Comparison of ENCODE assay signal across 14 cellular contexts in the genomic region with DNA sequence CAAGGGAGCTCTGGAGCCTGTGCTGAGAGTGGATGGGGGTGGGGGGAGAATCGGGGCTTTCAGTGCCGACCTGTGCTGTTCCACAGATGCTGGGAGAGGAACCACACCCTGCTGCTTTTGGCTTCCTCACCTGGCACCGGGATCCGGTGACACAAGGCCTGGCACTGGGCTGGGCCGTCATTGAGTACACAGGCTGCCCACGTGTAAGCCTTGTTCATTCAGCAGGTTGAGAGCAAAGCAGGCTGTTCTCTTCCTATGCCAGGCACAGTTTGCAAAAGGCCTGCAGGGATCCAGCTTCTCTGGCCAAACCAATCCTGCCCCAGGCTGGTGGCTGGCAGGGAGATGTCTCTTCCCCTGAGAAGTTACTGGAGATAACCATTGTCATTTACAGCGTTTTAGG. TPM values are rescaled to one million over a fixed set of nuclear protein-coding genes. Genes with fewer than 3 reads are reported as not detected.
DNase-seq lines count a peak whose midpoint lies in the region; ATAC-seq, FAIRE-seq and TF ChIP-seq lines count a peak whose summit lies in the region.
"Had no signal": no experiment of that assay in that cellular context is flagged by ENCODE, and none has a peak within 500 bp of the region (broad histone marks: within the 10 kb centered on the region; RNA-seq: fewer than 3 reads in every experiment).

No MANE protein-coding gene starts in this region.

- POLR2A ChIA-PET in PC-3 (lab: Charles Lee; ENCODE audit: unreplicated experiment) = no interaction called here

- no peak overlapping the region for H2AFZ ChIP-seq in PC-3 (ENCODE audit: low read length)
- H2AFZ ChIP-seq in parathyroid adenoma = no peak overlapping the region

- no TSS peak for BruUV-seq in PC-3 (replicated peaks; lab: Mats Ljungman, UMichigan)

- peak overlapping the region; percentile 40 for H3K27ac ChIP-seq in C4-2B
- peak overlapping the region; percentile 56 for H3K27ac ChIP-seq in PC-3 (ENCODE audit: low read length)
- H3K27ac ChIP-seq in cardiac muscle cell = peak overlapping the region; percentile 78
- H3K27ac ChIP-seq in parathyroid adenoma = peak overlapping the region; percentile 3

- H3K9me3 ChIP-seq in PC-3 (ENCODE audit: low read length) (no peaks in the 10 kb centered on the region), cardiac muscle cell (ENCODE audit: low read depth) (no peaks in the 10 kb centered on the region), parathyroid adenoma (ENCODE audit: control insufficient read depth, low read length) (no peaks in the 10 kb centered on the region)

- no peak for FAIRE-seq in frontal cortex (lab: Jason Lieb, UNC)
- FAIRE-seq in D721Med (lab: Jason Lieb, UNC) = no peak
- FAIRE-seq: TTC549 had no signal

- DNase-seq in PC-3 = peak; percentile 83
- no peak for DNase-seq in cardiac muscle cell (ENCODE audit: low read depth in 1 of 2, low spot score in 1 of 2)
- no peak for DNase-seq in frontal cortex (ENCODE audit: low spot score in 2 of 2)
- DNase-seq in D721Med (ENCODE audit: insufficient read length, low spot score) = no peak
- no peak for DNase-seq in ecto neural progenitor cell (ENCODE audit: low spot score)
- DNase-seq: activated naive CD8-positive, alpha-beta T cell treated with anti-CD3 and anti-CD28 coated beads for 36 hours; cortex of kidney; EL; H7; NCI-H345 had no signal

- peaks cover 3% of the 10 kb centered on the region; the same call in 1 of the 2 replicates for H4K20me1 ChIP-seq in PC-3 (ENCODE audit: low read length)

- intact Hi-C loops in PC-3 (cut with micrococcal nuclease) = no loop called here

- H3F3A ChIP-seq in PC-3 (ENCODE audit: low read length, unreplicated experiment) = peaks cover 5% of the 10 kb centered on the region

- H3K36me3 ChIP-seq in PC-3 (ENCODE audit: low read depth, low read length) (peaks cover 41% of the 10 kb centered on the region), cardiac muscle cell (peaks cover 19% of the 10 kb centered on the region), parathyroid adenoma (ENCODE audit: control insufficient read depth, insufficient read depth, low read length) (no peaks in the 10 kb centered on the region)

- no peaks in the 10 kb centered on the region for H3K9me2 ChIP-seq in PC-3 (replicated peaks; ENCODE audit: low read length)

- peaks cover 15% of the 10 kb centered on the region for H3K4me1 ChIP-seq in PC-3 (ENCODE audit: insufficient read depth, low read length)
- H3K4me1 ChIP-seq in cardiac muscle cell (ENCODE audit: low read depth) = peaks cover 13% of the 10 kb centered on the region
- peaks cover 8% of the 10 kb centered on the region for H3K4me1 ChIP-seq in parathyroid adenoma

- H3K4me3 ChIP-seq in PC-3 (ENCODE audit: low read length) (no peak overlapping the region), cardiac muscle cell (no peak overlapping the region), parathyroid adenoma (ENCODE audit: low read depth, low read length) (no peak overlapping the region)

- ATAC-seq in PC-3 = peak; percentile 82
- ATAC-seq in GM21367 (IDR thresholded peaks at IDR 0.05; ENCODE audit: unreplicated experiment) = no peak

- H3K9ac ChIP-seq in PC-3 (ENCODE audit: low read length) (peak overlapping the region; percentile 31), parathyroid adenoma (no peak overlapping the region)

- H3K79me2 ChIP-seq in PC-3 (ENCODE audit: low read length) (peaks cover 36% of the 10 kb centered on the region; the same call in 1 of the 2 replicates), parathyroid adenoma (peaks cover 50% of the 10 kb centered on the region)

- TF ChIP-seq CTCF in C4-2B (conservative IDR thresholded peaks at IDR 0.05) (no peak), PC-3 (conservative IDR thresholded peaks at IDR 0.05; ENCODE audit: low read depth, low read length) (no peak), cardiac muscle cell (IDR thresholded peaks at IDR 0.05; ENCODE audit: low read depth, low read length) (no peak), parathyroid adenoma (IDR thresholded peaks at IDR 0.05) (no peak), D721Med (IDR thresholded peaks at IDR 0.05; ENCODE audit: insufficient read depth, missing control alignments) (no peak)

- CTCF ChIA-PET in PC-3 (lab: Charles Lee) = no interaction called here

- H3K4me2 ChIP-seq in PC-3 (ENCODE audit: low read length) (peak overlapping the region; percentile 40; the same call in 1 of the 2 replicates), parathyroid adenoma (ENCODE audit: low read length) (no peak overlapping the region)

- H3K27me3 ChIP-seq in PC-3 (ENCODE audit: low read length) (no peaks in the 10 kb centered on the region), cardiac muscle cell (no peaks in the 10 kb centered on the region), parathyroid adenoma (ENCODE audit: control insufficient read depth, insufficient read depth, low read length) (no peaks in the 10 kb centered on the region)

RNA-seq across cellular contexts. Expression of gene TRIB2, which starts 17.1 kb away (rescaled TPM):
- total RNA-seq in PC-3 (2014; rRNA removed) (35.2 and 51.8 TPM in 2 replicates), cardiac muscle cell (68.4 and 73.2 TPM in 2 replicates), frontal cortex (82.7 TPM)
- 42.3 and 62.9 TPM in 2 replicates for polyA plus RNA-seq in cardiac muscle cell

Comparison
In these comparisons a context has a peak if more than half of its experiments do, and no peak if none do; other contexts are left out.
1. H3K27ac ChIP-seq: peak in every context shown above with its lines; median percentile 78 in cardiac muscle cell; 56 in PC-3; 40 in C4-2B; 3 in parathyroid adenoma.